In the genomic region with DNA sequence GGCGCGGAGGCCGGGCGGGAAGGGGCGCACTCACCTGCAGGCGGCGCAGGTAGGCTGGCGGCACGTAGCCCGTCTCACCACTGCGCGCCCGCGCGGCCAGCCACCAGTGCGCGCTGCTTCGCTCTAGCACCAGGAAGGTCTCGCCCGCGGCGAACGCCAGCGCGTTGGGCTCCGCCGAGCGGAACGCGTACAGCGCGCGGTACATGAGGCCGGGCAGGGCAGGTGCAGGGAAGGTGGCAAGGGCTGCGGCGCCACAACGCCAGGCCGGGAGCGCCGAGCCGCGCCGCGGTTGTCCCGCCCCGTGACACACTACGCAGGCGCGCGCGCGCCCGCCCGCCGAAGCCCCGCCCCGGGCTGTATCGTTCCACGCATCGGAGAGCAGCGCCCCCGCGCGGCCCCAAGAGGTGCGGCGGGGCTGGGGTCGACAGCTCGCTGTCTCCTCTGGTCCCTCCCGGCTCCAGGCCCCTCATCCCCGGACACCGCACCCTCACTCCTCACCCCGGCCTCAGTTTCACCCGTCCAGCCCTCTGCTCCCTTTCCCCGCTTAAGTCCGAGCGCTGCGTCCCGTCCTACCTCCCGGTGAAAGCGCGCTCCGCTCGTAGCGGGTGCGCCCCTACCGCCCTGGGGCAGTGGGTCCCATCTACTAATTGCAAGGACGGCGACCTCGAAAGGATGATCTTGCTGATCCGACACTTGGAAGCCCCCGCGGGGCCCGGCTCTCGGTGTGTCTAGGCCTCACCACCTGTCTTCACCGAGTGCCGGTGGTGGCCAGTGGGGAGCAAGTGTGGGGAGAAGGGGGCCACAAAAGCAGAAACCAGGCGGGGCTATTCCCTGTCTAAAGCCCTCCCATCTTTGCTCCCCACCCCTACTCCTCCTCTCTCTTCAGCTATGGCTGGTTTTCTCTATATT, we compare ENCODE assay signal across 8 cellular contexts. TPM values are rescaled to one million over a fixed set of nuclear protein-coding genes. Genes with fewer than 3 reads are reported as not detected.
DNase-seq lines count a peak whose midpoint lies in the region; ATAC-seq and TF ChIP-seq lines count a peak whose summit lies in the region.

Gene NCKIPSD, minus strand, starts transcription at position 313 of the 909 bp plus-strand sequence. Its CDS starts 108 bp downstream, at position 205.

- DNase-seq in AG10803 (ENCODE audit: low read depth) (peak; percentile 72), NCI-H460 (ENCODE audit: extremely low read depth, low read depth) (peak; percentile 75), cerebellum (ENCODE audit: low spot score) (peak; percentile 95), kidney glomerular epithelial cell (lab: John Stamatoyannopoulos, UW) (peak; percentile 86)
- peak; percentile 85 for DNase-seq in activated CD4-positive, alpha-beta T cell treated with anti-CD3 and anti-CD28 coated beads for 1 hour
- peak; percentile 86 to 92 (median 88) for DNase-seq in stimulated activated CD4-positive, alpha-beta T cell treated with anti-CD3 and anti-CD28 coated beads, Interleukin-1b, Interleukin-23, amount 100 ng/mL, for 24 hours (ENCODE audit: low read depth in 4 of 4, low spot score in 1 of 4)

- H3K4me3 ChIP-seq in AG10803 (ENCODE audit: low read length): peak within 1 kb of the TSS; percentile 80

- TF ChIP-seq CTCF in AG10803 (conservative IDR thresholded peaks at IDR 0.05; ENCODE audit: low read length): peak; percentile 60

- ATAC-seq in GM18870 (IDR thresholded peaks at IDR 0.05; ENCODE audit: unreplicated experiment) (peak; percentile 59), HG03103 (IDR thresholded peaks at IDR 0.05; ENCODE audit: low read depth, unreplicated experiment) (peak; percentile 70)

RNA-seq across cellular contexts. Expression of gene NCKIPSD, which starts in this region (rescaled TPM):
- total RNA-seq in NCI-H460 (2014; rRNA removed; shearing (Covaris generic)): 15.9 and 17.2 TPM in 2 replicates
- 62.8 and 69.5 TPM in 2 replicates for polyA plus RNA-seq in NCI-H460 (2014; cell fraction: nucleus; rRNA removed)
- total RNA-seq in cerebellum: 15.7 TPM

Comparison
In these comparisons a context has a peak if more than half of its experiments do, and no peak if none do; other contexts are left out.
1. Peak in every context shown above with its lines: DNase-seq, ATAC-seq and H3K4me3 ChIP-seq.